Comparison of ENCODE assay signal across 15 cellular contexts in genomic region chr7:50270531-50271018, GRCh38. TPM values are rescaled to one million over a fixed set of nuclear protein-coding genes. Genes with fewer than 3 reads are reported as not detected.
DNase-seq lines count a peak whose midpoint lies in the region; ATAC-seq, FAIRE-seq and TF ChIP-seq lines count a peak whose summit lies in the region.
"Had no signal": no experiment of that assay in that cellular context is flagged by ENCODE, and none has a peak within 500 bp of the region (broad histone marks: within the 10 kb centered on the region; RNA-seq: fewer than 3 reads in every experiment).

No MANE protein-coding gene starts in this region.

- H3K56ac ChIP-seq in H9 (ENCODE audit: insufficient read length, low read depth, low read length), result no peak overlapping the region

- H3K4me2 ChIP-seq in H9 (ENCODE audit: insufficient read depth, insufficient read length, low read length), result no peak overlapping the region

- H3K27me3 ChIP-seq in foreskin keratinocyte (no peaks in the 10 kb centered on the region), H9 (ENCODE audit: insufficient read depth, low read length) (no peaks in the 10 kb centered on the region)

- H2BK120ac ChIP-seq in H9 (ENCODE audit: low read depth, low read length, poor library complexity, severe bottlenecking), result no peak overlapping the region

- H3K27ac Mint-ChIP-seq in activated naive CD8-positive, alpha-beta T cell treated with anti-CD3 and anti-CD28 coated beads, Interleukin-2, amount 10 ng/mL, durations not matched to agents 7 days and 5 days, result peak overlapping the region; percentile 76
- no peak overlapping the region for H3K27ac Mint-ChIP-seq in H9
- H3K27ac Mint-ChIP-seq: activated T-helper 2 cell treated with anti-CD3 and anti-CD28 coated beads, Interferon-gamma antibody, Interleukin-2, Interleukin-4, amounts not matched to agents 10 μg/mL and 5 μg/mL and 100 μg/mL, durations not matched to agents 14 hours and 24 hours and 36 hours; dendritic cell treated with granulocyte-macrophage colony-stimulating factor and Interleukin-4, amounts not matched to agents 40 ng/mL and 50 ng/mL, for 4 days had no signal

- H2BK15ac ChIP-seq in H9 (ENCODE audit: low read depth, low read length), result no peak overlapping the region

- H3K23me2 ChIP-seq in H9 (ENCODE audit: insufficient read length, low read depth, low read length, poor library complexity, severe bottlenecking), result no peaks in the 10 kb centered on the region

- peak; percentile 23 for ATAC-seq in HG03060 (IDR thresholded peaks at IDR 0.05; ENCODE audit: low read depth, unreplicated experiment)
- ATAC-seq in activated naive CD8-positive, alpha-beta T cell treated with anti-CD3 and anti-CD28 coated beads, Interleukin-2, amount 10 ng/mL, durations not matched to agents 7 days and 5 days (ENCODE audit: low read depth), result no peak
- ATAC-seq in foreskin keratinocyte, result no peak
- ATAC-seq: heart left ventricle, sciatic nerve had no signal

- peak; percentile 98 for FAIRE-seq in GM19239 (lab: Jason Lieb, UNC)

- CTCF ChIA-PET in GM10248 (lab: Yijun Ruan, JAX), result interaction anchor here (2.3 to 6.2 kb wide), 2 partner anchors 25 to 40 kb away, joined by 7 to 46 read pairs; no protein-coding TSS in a partner anchor

- TF ChIP-seq CTCF in GM10248 (IDR thresholded peaks at IDR 0.05; ENCODE audit: control extremely low read depth, extremely low read depth, low read depth, missing control alignments), result no peak
- TF ChIP-seq CTCF in foreskin keratinocyte (conservative IDR thresholded peaks at IDR 0.05), result no peak
- no peak for TF ChIP-seq CTCF in H9 (conservative IDR thresholded peaks at IDR 0.05)

- no peak overlapping the region for H3K23ac ChIP-seq in H9 (ENCODE audit: insufficient read length, low read depth, low read length)

- H4K91ac ChIP-seq in H9 (ENCODE audit: insufficient read length, low read depth, low read length), result no peak overlapping the region

- DNase-seq in GM10248 (ENCODE audit: extremely low spot score) (peak; percentile 34), GM19239 (ENCODE audit: insufficient read length, low spot score) (no peak), erythroblast (lab: John Stamatoyannopoulos, UW) (no peak), NCI-H187 treated with DMSO at 0.1 percent for 48 hours (lab: John Stamatoyannopoulos, UW) (no peak), foreskin keratinocyte (no peak), H9 (no peak)
- no peak for DNase-seq in activated naive CD8-positive, alpha-beta T cell treated with anti-CD3 and anti-CD28 coated beads, Interleukin-2, amount 10 ng/mL, durations not matched to agents 7 days and 5 days
- DNase-seq: heart left ventricle, mesendoderm, NCI-H1092 treated with DMSO at 0.1 percent for 48 hours, OCI-M1 had no signal

- H4K5ac ChIP-seq in H9 (ENCODE audit: insufficient read length, low read depth, low read length), result no peak overlapping the region

- no peak overlapping the region for H4K8ac ChIP-seq in H9 (replicated peaks; ENCODE audit: insufficient read length, low read depth, low read length)

- no peak overlapping the region for H3K18ac ChIP-seq in H9 (ENCODE audit: insufficient read length, low read depth, low read length)

- no peak overlapping the region for H2BK12ac ChIP-seq in H9 (ENCODE audit: insufficient read length, low read depth, low read length)

- no peak overlapping the region for H3K4ac ChIP-seq in H9 (ENCODE audit: low read depth, low read length)

- POLR2A ChIA-PET in GM10248 (lab: Yijun Ruan, JAX), result no interaction called here
- POLR2A ChIA-PET in activated naive CD8-positive, alpha-beta T cell treated with anti-CD3 and anti-CD28 coated beads, Interleukin-2, amount 10 ng/mL, durations not matched to agents 7 days and 5 days (lab: Charles Lee), result interaction anchor here (7.2 to 10.6 kb wide), 2 partner anchors 12 to 42 kb away, joined by 61 to 272 read pairs; partner anchors contain the start of gene IKZF1

- no peaks in the 10 kb centered on the region for H3K79me1 ChIP-seq in H9 (ENCODE audit: insufficient read depth, low read depth, low read length, poor library complexity, severe bottlenecking)

- peaks cover 4% of the 10 kb centered on the region for H3K9me3 Mint-ChIP-seq in activated naive CD8-positive, alpha-beta T cell treated with anti-CD3 and anti-CD28 coated beads, Interleukin-2, amount 10 ng/mL, durations not matched to agents 7 days and 5 days
- no peaks in the 10 kb centered on the region for H3K9me3 Mint-ChIP-seq in H9
- H3K9me3 Mint-ChIP-seq: dendritic cell treated with granulocyte-macrophage colony-stimulating factor and Interleukin-4, amounts not matched to agents 40 ng/mL and 50 ng/mL, for 4 days had no signal

- no CpG with 5 or more reads among the region's 5 CpGs for WGBS in H9 (ENCODE audit: extremely low coverage, insufficient read length, low lambda C conversion rate)

- H3K27me3 Mint-ChIP-seq in activated naive CD8-positive, alpha-beta T cell treated with anti-CD3 and anti-CD28 coated beads, Interleukin-2, amount 10 ng/mL, durations not matched to agents 7 days and 5 days, result no peaks in the 10 kb centered on the region
- H3K27me3 Mint-ChIP-seq in H9 (ENCODE audit: low read depth), result peaks cover 3% of the 10 kb centered on the region
- H3K27me3 Mint-ChIP-seq: dendritic cell treated with granulocyte-macrophage colony-stimulating factor and Interleukin-4, amounts not matched to agents 40 ng/mL and 50 ng/mL, for 4 days had no signal

- no peaks in the 10 kb centered on the region for H3K9me3 ChIP-seq in H9 (ENCODE audit: control insufficient read depth, low read depth, low read length)
- H3K9me3 ChIP-seq: heart left ventricle had no signal

- no peak overlapping the region for H2AK5ac ChIP-seq in H9 (ENCODE audit: insufficient read length, low read length)

- peaks cover 66% of the 10 kb centered on the region for H3K4me1 Mint-ChIP-seq in activated naive CD8-positive, alpha-beta T cell treated with anti-CD3 and anti-CD28 coated beads, Interleukin-2, amount 10 ng/mL, durations not matched to agents 7 days and 5 days
- peaks cover 9% of the 10 kb centered on the region in 2 experiments for H3K4me1 Mint-ChIP-seq in H9

- TF ChIP-seq POLR2A in erythroblast (IDR thresholded peaks at IDR 0.05; ENCODE audit: low read length), result no peak

- no peak overlapping the region for H2BK5ac ChIP-seq in H9 (ENCODE audit: insufficient read length, low read length)

- H2BK20ac ChIP-seq in H9 (ENCODE audit: low read depth, low read length, poor library complexity, severe bottlenecking), result no peak overlapping the region

- H3K4me1 ChIP-seq in foreskin keratinocyte (no peaks in the 10 kb centered on the region), H9 (ENCODE audit: insufficient read depth, low read length) (peaks cover 3% of the 10 kb centered on the region; the same call in 1 of the 2 replicates)

- H3K4me3 Mint-ChIP-seq in activated naive CD8-positive, alpha-beta T cell treated with anti-CD3 and anti-CD28 coated beads, Interleukin-2, amount 10 ng/mL, durations not matched to agents 7 days and 5 days, result no peak overlapping the region
- H3K4me3 Mint-ChIP-seq in H9, result no peak overlapping the region
- H3K4me3 Mint-ChIP-seq: dendritic cell treated with granulocyte-macrophage colony-stimulating factor and Interleukin-4, amounts not matched to agents 40 ng/mL and 50 ng/mL, for 4 days had no signal

- H3K14ac ChIP-seq in H9 (ENCODE audit: insufficient read depth, low read length), result no peak overlapping the region

- H3K27ac ChIP-seq in foreskin keratinocyte (no peak overlapping the region), H9 (ENCODE audit: insufficient read length, low read depth, low read length) (no peak overlapping the region)

- H4K20me1 ChIP-seq in H9 (ENCODE audit: control insufficient read depth, insufficient read depth, insufficient read length), result no peaks in the 10 kb centered on the region

- H3K9ac ChIP-seq in H9 (ENCODE audit: extremely low read depth, insufficient read length, low read length), result no peak overlapping the region

- H2AFZ ChIP-seq in H9 (ENCODE audit: low read length), result no peak overlapping the region

- no peaks in the 10 kb centered on the region for H3K79me2 ChIP-seq in H9 (ENCODE audit: insufficient read depth, low read length)

- H3K36me3 Mint-ChIP-seq in activated naive CD8-positive, alpha-beta T cell treated with anti-CD3 and anti-CD28 coated beads, Interleukin-2, amount 10 ng/mL, durations not matched to agents 7 days and 5 days, result peaks cover 12% of the 10 kb centered on the region
- H3K36me3 Mint-ChIP-seq in H9 (ENCODE audit: insufficient read depth in 1 of 3, low read depth in 3 of 3), result no peaks in the 10 kb centered on the region

- H3T11ph ChIP-seq in H9 (ENCODE audit: low read length), result no peak overlapping the region

RNA-seq across cellular contexts. Expression of gene IKZF1, which starts 33.9 kb away (rescaled TPM):
- 100 to 1,000 TPM; 383 to 410 TPM for total RNA-seq in activated naive CD8-positive, alpha-beta T cell treated with anti-CD3 and anti-CD28 coated beads, Interleukin-2, amount 10 ng/mL, durations not matched to agents 7 days and 5 days
- total RNA-seq in foreskin keratinocyte (not detected in 2 replicates), H9 (2021) (0.48 and 0.98 TPM in 2 replicates)
- polyA plus RNA-seq in foreskin keratinocyte, result not detected in 2 replicates

Comparison
In these comparisons a context has a peak if more than half of its experiments do, and no peak if none do; other contexts are left out.
1. RNA of gene IKZF1, which starts 33.9 kb away (total RNA-seq): 383 to 410 TPM in activated naive CD8-positive, alpha-beta T cell treated with anti-CD3 and anti-CD28 coated beads, Interleukin-2, amount 10 ng/mL, durations not matched to agents 7 days and 5 days; 0.48 to 0.98 TPM in H9 and not detected in foreskin keratinocyte; every median in the first group is over 100 times any median in the second.